ENCODE assay signal across 8 cellular contexts in the genomic region with DNA sequence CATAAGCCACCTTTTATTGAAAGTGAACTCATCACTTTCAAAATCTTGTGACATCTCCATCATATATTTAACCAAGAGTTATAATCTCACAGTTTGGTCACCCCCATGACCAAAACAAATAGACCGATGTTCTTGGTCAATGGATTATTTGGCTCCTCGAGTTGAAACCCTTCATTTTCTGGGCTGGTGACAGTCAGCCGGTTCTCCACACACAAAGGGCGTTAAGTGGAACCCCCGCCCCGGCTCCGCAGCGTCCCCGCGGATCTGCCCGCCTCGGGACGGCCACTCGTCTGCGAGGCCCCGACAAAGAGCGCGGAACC. TPM values are rescaled to one million over a fixed set of nuclear protein-coding genes. Genes with fewer than 3 reads are reported as not detected.
DNase-seq lines count a peak whose midpoint lies in the region; ATAC-seq and TF ChIP-seq lines count a peak whose summit lies in the region.

No MANE protein-coding gene starts in this region.

- WGBS in mammary epithelial cell (ENCODE audit: low coverage, missing lambda C conversion rate), result under 1% methylated on average over 13 of the region's 18 CpGs

- TF ChIP-seq CTCF in 22Rv1 (IDR thresholded peaks at IDR 0.05), result no peak
- TF ChIP-seq CTCF in mammary epithelial cell (conservative IDR thresholded peaks at IDR 0.05 in 1 of 2, IDR thresholded peaks at IDR 0.05 in 1 of 2; ENCODE audit: extremely low read depth in 1 of 2, insufficient read depth in 1 of 2, low read depth in 1 of 2, low read length in 2 of 2), result no peak

- peak; percentile 8 for ATAC-seq in HG03378 (IDR thresholded peaks at IDR 0.05; ENCODE audit: unreplicated experiment)

- H3K36me3 ChIP-seq in mammary epithelial cell (ENCODE audit: insufficient read depth, low read length) (no peaks in the 10 kb centered on the region), mucosa of rectum (ENCODE audit: control insufficient read depth in 2 of 2, insufficient read depth in 2 of 2, low read length in 2 of 2) (no peaks in the 10 kb centered on the region)

- H4K20me1 ChIP-seq in mammary epithelial cell (ENCODE audit: insufficient read depth, low read length), result no peaks in the 10 kb centered on the region

- H3K9ac ChIP-seq in mammary epithelial cell (ENCODE audit: insufficient read depth, low read length) (peak overlapping the region; percentile 60), mucosa of rectum (ENCODE audit: low read depth in 1 of 2, low read length in 2 of 2) (peak overlapping the region; percentile 87 to 95)

- H3K9me3 ChIP-seq in mammary epithelial cell (replicated peaks; ENCODE audit: insufficient read depth, low read length) (no peaks in the 10 kb centered on the region), mucosa of rectum (ENCODE audit: control insufficient read depth in 2 of 2, low read length in 2 of 2) (no peaks in the 10 kb centered on the region)

- dilution Hi-C loops in mammary epithelial cell (cut with HindIII; ENCODE audit: low sequenced_read_pairs), result no loop called here

- intact Hi-C loops in mammary epithelial cell (cut with micrococcal nuclease), result no loop called here

- H3K27ac ChIP-seq in 22Rv1 (peak overlapping the region; percentile 85), mammary epithelial cell (ENCODE audit: insufficient read depth, low read depth, low read length) (peak overlapping the region; percentile 49), mucosa of rectum (ENCODE audit: low read depth in 2 of 2, low read length in 2 of 2) (peak overlapping the region; percentile 94 to 96)

- CTCF ChIA-PET in mammary epithelial cell (lab: Charles Lee; ENCODE audit: low non-redundant PET), result no interaction called here

- peak overlapping the region; percentile 87 for H3K4me2 ChIP-seq in mammary epithelial cell (ENCODE audit: insufficient read depth, low read depth, low read length)

- peak overlapping the region; percentile 74 for H2AFZ ChIP-seq in mammary epithelial cell (ENCODE audit: low read depth, low read length)

- in situ Hi-C loops in mammary epithelial cell (cut with MboI; ENCODE audit: low sequenced_read_pairs in 2 of 2), result no loop called here

- BruUV-seq in mammary epithelial cell (replicated peaks; lab: Mats Ljungman, UMichigan), result no TSS peak

- H3K79me2 ChIP-seq in mammary epithelial cell (ENCODE audit: insufficient read depth, low read length), result peaks cover 51% of the 10 kb centered on the region

- H3K27me3 ChIP-seq in mammary epithelial cell (ENCODE audit: insufficient read depth, low read length), result peaks cover 6% of the 10 kb centered on the region
- no peaks in the 10 kb centered on the region for H3K27me3 ChIP-seq in mucosa of rectum (ENCODE audit: control insufficient read depth in 2 of 2, insufficient read depth in 2 of 2, low read length in 2 of 2)

- peaks cover 15% of the 10 kb centered on the region for H3K4me1 ChIP-seq in mammary epithelial cell (ENCODE audit: insufficient read depth, low read length)
- H3K4me1 ChIP-seq in mucosa of rectum (ENCODE audit: control insufficient read depth in 2 of 2, insufficient read depth in 2 of 2, low read length in 2 of 2), result peaks cover 26 to 42% of the 10 kb centered on the region in 2 donors

- DNase-seq in mammary epithelial cell (peak; percentile 5), HK-2 (ENCODE audit: unreplicated experiment) (no peak), NK-92 (lab: John Stamatoyannopoulos, UW; ENCODE audit: unreplicated experiment) (no peak), AG08396 (ENCODE audit: low spot score) (no peak), glomerular visceral epithelial cell (ENCODE audit: extremely low spot score) (no peak)

- H3K4me3 ChIP-seq in mammary epithelial cell (replicated peaks in 1 of 3; ENCODE audit: insufficient read depth in 1 of 3, low read depth in 2 of 3, low read length in 3 of 3), result peak overlapping the region; percentile 63 to 90 (median 78)
- peak overlapping the region; percentile 77 to 87 for H3K4me3 ChIP-seq in mucosa of rectum (ENCODE audit: low read length in 2 of 2)

RNA-seq across cellular contexts. Expression of a gene that starts 0.8 kb away (rescaled TPM):
- total RNA-seq in mammary epithelial cell, result 100 to 1,000 TPM in 1 of 2 donors, 10 to 100 TPM in 1; 80.0 to 100 TPM
- 148 TPM for polyA plus RNA-seq in mammary epithelial cell
- polyA minus RNA-seq in mammary epithelial cell, result 227 TPM
